Comparison of ENCODE assay signal across 10 cellular contexts in the genomic region with DNA sequence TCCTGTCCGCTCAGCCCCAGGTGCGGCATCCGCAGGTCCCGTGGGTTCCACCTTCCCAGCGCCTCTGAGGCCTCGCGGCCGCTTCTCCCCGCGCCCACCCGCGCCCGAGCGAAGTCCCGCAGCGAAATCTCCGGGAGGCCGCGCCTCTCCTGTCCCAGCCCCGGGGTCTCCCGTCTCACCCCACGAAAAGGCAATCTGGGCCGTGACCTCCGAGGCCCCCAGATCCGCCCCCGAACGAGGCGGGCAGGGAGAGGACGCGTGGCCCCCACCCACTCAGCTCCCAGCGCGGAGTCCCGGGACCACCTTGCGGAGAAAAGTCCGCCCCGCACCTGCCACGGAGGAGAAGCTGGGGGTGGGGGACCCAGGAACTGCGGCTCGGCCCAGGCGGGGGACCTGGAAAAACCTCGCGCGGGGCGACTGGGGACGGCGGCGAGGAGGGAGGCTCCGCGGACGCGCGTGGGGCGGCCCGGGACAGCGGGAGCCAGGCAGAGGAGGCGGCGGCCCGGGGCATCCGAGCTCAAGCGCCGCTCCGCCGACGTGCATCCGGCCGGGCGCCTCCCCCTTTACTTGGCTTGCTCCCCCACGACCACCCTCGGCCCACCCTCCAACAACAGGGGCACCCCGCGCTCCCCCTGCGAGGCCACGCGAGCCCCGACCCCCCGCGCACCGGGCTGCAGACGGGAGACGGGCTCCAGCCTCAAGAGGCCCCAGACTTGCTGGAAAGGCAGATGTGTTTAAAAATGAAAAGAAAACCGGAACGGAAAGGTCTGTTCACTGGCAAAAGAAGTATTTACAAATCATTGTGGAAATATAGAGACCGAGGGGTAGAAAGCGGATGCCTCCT. TPM values are rescaled to one million over a fixed set of nuclear protein-coding genes. Genes with fewer than 3 reads are reported as not detected.
DNase-seq lines count a peak whose midpoint lies in the region; ATAC-seq and TF ChIP-seq lines count a peak whose summit lies in the region.
"Had no signal": no experiment of that assay in that cellular context is flagged by ENCODE, and none has a peak within 500 bp of the region (broad histone marks: within the 10 kb centered on the region; RNA-seq: fewer than 3 reads in every experiment).

No MANE protein-coding gene starts in this region.

- CTCF ChIA-PET in MCF 10A (lab: Yijun Ruan, JAX) = no interaction called here

- no peaks in the 10 kb centered on the region for H3K36me3 ChIP-seq in breast epithelium
- no peaks in the 10 kb centered on the region for H3K36me3 ChIP-seq in upper lobe of left lung
- H3K36me3 ChIP-seq: neutrophil had no signal

- H3K27me3 Mint-ChIP-seq in MCF 10A (ENCODE audit: insufficient read depth, unreplicated experiment) (no peaks in the 10 kb centered on the region), memory B cell (peaks cover 12% of the 10 kb centered on the region)

- POLR2A ChIA-PET in MCF 10A (lab: Yijun Ruan, JAX) = no interaction called here

- H3K4me1 ChIP-seq in breast epithelium = no peaks in the 10 kb centered on the region
- peaks cover 17 to 26% (median 21%) of the 10 kb centered on the region in 4 donors for H3K4me1 ChIP-seq in upper lobe of left lung

- TF ChIP-seq POLR2A in breast epithelium (IDR thresholded peaks at IDR 0.05) = no peak
- TF ChIP-seq POLR2A in upper lobe of left lung (IDR thresholded peaks at IDR 0.05) = no peak

- no peak overlapping the region for H3K27ac ChIP-seq in breast epithelium
- H3K27ac ChIP-seq in upper lobe of left lung = peak overlapping the region; percentile 38 to 79 (median 68)
- H3K27ac ChIP-seq: neutrophil had no signal

- H3K4me3 Mint-ChIP-seq in MCF 10A (ENCODE audit: unreplicated experiment) (no peak overlapping the region), memory B cell (peak overlapping the region; percentile 74)

- H3K4me1 Mint-ChIP-seq in MCF 10A (ENCODE audit: insufficient read depth, unreplicated experiment) (no peaks in the 10 kb centered on the region), memory B cell (no peaks in the 10 kb centered on the region)

- H3K9me3 Mint-ChIP-seq in MCF 10A (ENCODE audit: unreplicated experiment) = no peaks in the 10 kb centered on the region
- no peaks in the 10 kb centered on the region for H3K9me3 Mint-ChIP-seq in memory B cell
- H3K9me3 Mint-ChIP-seq: CD4-positive, CD25-positive, alpha-beta regulatory T cell had no signal

- H3K9me3 ChIP-seq in breast epithelium (no peaks in the 10 kb centered on the region), upper lobe of left lung (no peaks in the 10 kb centered on the region)
- H3K9me3 ChIP-seq: neutrophil had no signal

- DNase-seq in breast epithelium (ENCODE audit: low spot score in 2 of 2) = no peak
- no peak for DNase-seq in MCF 10A (ENCODE audit: unreplicated experiment)
- peak; percentile 9 to 20 for DNase-seq in cardiac fibroblast (ENCODE audit: low read depth in 2 of 2)
- DNase-seq in memory B cell (ENCODE audit: low spot score in 2 of 2) = no peak
- peak in 1 of 2 donors; percentile 85 for DNase-seq in upper lobe of left lung
- no peak for DNase-seq in NCI-H2081 treated with DMSO at 0.1 percent for 48 hours (lab: John Stamatoyannopoulos, UW)
- no peak for DNase-seq in A172 (ENCODE audit: low spot score)
- DNase-seq: CD4-positive, CD25-positive, alpha-beta regulatory T cell had no signal

- no peak for ATAC-seq in memory B cell (ENCODE audit: low read depth)
- ATAC-seq in upper lobe of left lung (ENCODE audit: low FRiP score in 2 of 2) = peak in 1 of 2 donors; percentile 34
- ATAC-seq in GM21360 (IDR thresholded peaks at IDR 0.05; ENCODE audit: unreplicated experiment) = no peak

- intact Hi-C loops in breast epithelium (cut with DNase I; ENCODE audit: low total_unique reads) (no loop called here), MCF 10A (cut with micrococcal nuclease) (no loop called here)

- BruUV-seq in MCF 10A (replicated peaks; lab: Mats Ljungman, UMichigan) = no TSS peak

- H3K36me3 Mint-ChIP-seq in MCF 10A (ENCODE audit: insufficient read depth, unreplicated experiment) (no peaks in the 10 kb centered on the region), memory B cell (peaks cover 1% of the 10 kb centered on the region)
- H3K36me3 Mint-ChIP-seq: CD4-positive, CD25-positive, alpha-beta regulatory T cell had no signal

- H3K27ac Mint-ChIP-seq in MCF 10A (ENCODE audit: low read depth, unreplicated experiment) (no peak overlapping the region), memory B cell (no peak overlapping the region)
- H3K27ac Mint-ChIP-seq: CD4-positive, CD25-positive, alpha-beta regulatory T cell had no signal

- H3K27me3 ChIP-seq in breast epithelium = no peaks in the 10 kb centered on the region
- H3K27me3 ChIP-seq in upper lobe of left lung = no peaks in the 10 kb centered on the region

- TF ChIP-seq CTCF in breast epithelium (IDR thresholded peaks at IDR 0.05) = no peak
- TF ChIP-seq CTCF in MCF 10A (IDR thresholded peaks at IDR 0.05; ENCODE audit: unreplicated experiment) = no peak
- TF ChIP-seq CTCF in cardiac fibroblast (IDR thresholded peaks at IDR 0.05; ENCODE audit: low read depth, low read length) = no peak
- TF ChIP-seq CTCF in upper lobe of left lung (IDR thresholded peaks at IDR 0.05) = no peak

- no peak for TF ChIP-seq EP300 in upper lobe of left lung (IDR thresholded peaks at IDR 0.05)

- H3K4me3 ChIP-seq in breast epithelium (peak overlapping the region; percentile 41 to 65 (median 47)), cardiac fibroblast (replicated peaks in 1 of 2; ENCODE audit: low read depth in 2 of 2, low read length in 2 of 2) (peak overlapping the region; percentile 29 to 38), upper lobe of left lung (peak overlapping the region; percentile 16 to 56 (median 49))

- WGBS in upper lobe of left lung, 2 donors = 40 to 50% methylated on average over 47 to 68 of the region's 84 CpGs

RNA-seq across cellular contexts. Expression of gene RNF32, which starts 33.0 kb away (rescaled TPM):
- total RNA-seq in breast epithelium (1 to 10 TPM in 2 of 3 donors, under 1 TPM in 1; 0.98 to 2.9 (median 1.3) TPM), MCF 10A (2022) (3.0 and 3.6 TPM in 2 replicates), upper lobe of left lung (1 to 10 TPM in 5 of 6 donors, not detected in 1; 1.1 to 4.0 (median 2.6) TPM)
- total RNA-seq in A172 (2014; rRNA removed; shearing (Covaris generic)) = not detected in 2 replicates

Comparison
In these comparisons a context has a peak if more than half of its experiments do, and no peak if none do; other contexts are left out.
1. DNase-seq: peak in cardiac fibroblast (2 of 2); none in breast epithelium (0 of 2), MCF 10A (single experiment), memory B cell (0 of 2), NCI-H2081 treated with DMSO at 0.1 percent for 48 hours (single experiment) and A172 (single experiment).
2. H3K27ac ChIP-seq: peak in upper lobe of left lung (4 of 4); none in breast epithelium (0 of 2).
3. Peak in every context shown above with its lines, with median percentiles within 50 percentile points of each other: H3K4me3 ChIP-seq.